Comparison of ENCODE assay signal across 7 cellular contexts in the genomic region with DNA sequence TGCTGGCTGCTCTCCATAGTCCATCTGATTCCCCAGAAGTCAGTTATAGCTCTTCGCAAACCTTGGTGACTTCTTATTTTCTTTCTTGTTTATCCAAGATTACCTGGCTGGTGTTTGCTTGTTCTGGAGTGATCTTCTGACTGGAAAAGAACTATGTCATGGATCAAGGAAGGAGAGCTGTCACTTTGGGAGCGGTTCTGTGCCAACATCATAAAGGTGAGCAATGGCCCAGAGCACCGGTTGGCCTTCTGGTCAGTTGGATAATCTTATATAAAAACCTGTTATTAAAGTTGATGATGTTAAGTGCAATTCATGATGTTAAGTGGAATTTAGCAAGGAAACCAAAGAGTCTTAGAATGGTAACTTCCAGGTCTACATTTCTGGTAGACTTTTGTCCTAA. TPM values are rescaled to one million over a fixed set of nuclear protein-coding genes. Genes with fewer than 3 reads are reported as not detected.
A peak's percentile ranks its signal among the peaks of the same experiment; 100 is the strongest.
DNase-seq lines count a peak whose midpoint lies in the region; FAIRE-seq and TF ChIP-seq lines count a peak whose summit lies in the region.

No MANE protein-coding gene starts in this region.

- peak overlapping the region; percentile 84 for H3K4me3 ChIP-seq in HUES6 (ENCODE audit: low read depth, low read length)
- H3K4me3 ChIP-seq in kidney (ENCODE audit: low read length in 2 of 2), result peak overlapping the region; percentile 91 to 92
- peak overlapping the region; percentile 94 to 98 for H3K4me3 ChIP-seq in stomach smooth muscle (ENCODE audit: low read length in 2 of 2)

- H3K36me3 Mint-ChIP-seq in activated naive CD8-positive, alpha-beta T cell treated with anti-CD3 and anti-CD28 coated beads for 36 hours, result peaks cover 11% of the 10 kb centered on the region

- peak overlapping the region; percentile 92 for H3K27ac Mint-ChIP-seq in activated naive CD8-positive, alpha-beta T cell treated with anti-CD3 and anti-CD28 coated beads for 36 hours

- intact Hi-C loops in kidney (cut with DNase I), result no loop called here

- no peak for DNase-seq in activated naive CD8-positive, alpha-beta T cell treated with anti-CD3 and anti-CD28 coated beads for 36 hours
- DNase-seq in kidney (no peak), NAMALWA (ENCODE audit: low spot score) (no peak), NCI-H1417 (lab: John Stamatoyannopoulos, UW) (no peak)
- DNase-seq in central memory CD4-positive, alpha-beta T cell, result no peak

- no peaks in the 10 kb centered on the region for H3K27me3 Mint-ChIP-seq in activated naive CD8-positive, alpha-beta T cell treated with anti-CD3 and anti-CD28 coated beads for 36 hours

- H3K4me3 Mint-ChIP-seq in activated naive CD8-positive, alpha-beta T cell treated with anti-CD3 and anti-CD28 coated beads for 36 hours, result peak overlapping the region; percentile 96

- FAIRE-seq in kidney (lab: Jason Lieb, UNC), result no peak

- H3K27ac ChIP-seq in HUES6 (ENCODE audit: low read depth, low read length) (no peak overlapping the region; the same call in 1 of the 2 replicates), kidney (ENCODE audit: low read depth in 2 of 2, low read length in 2 of 2) (peak overlapping the region in 1 of 2 donors; percentile 51), stomach smooth muscle (ENCODE audit: low read length) (peak overlapping the region; percentile 76)

- H3K4me1 ChIP-seq in HUES6 (ENCODE audit: control insufficient read depth, insufficient read depth, low read length), result peaks cover 18% of the 10 kb centered on the region; the same call in 1 of the 2 replicates
- peaks cover 0 to 7% of the 10 kb centered on the region in 2 donors for H3K4me1 ChIP-seq in kidney (ENCODE audit: control insufficient read depth in 1 of 2, insufficient read depth in 1 of 2, low read depth in 1 of 2, low read length in 2 of 2)
- peaks cover 24% of the 10 kb centered on the region for H3K4me1 ChIP-seq in stomach smooth muscle (ENCODE audit: control insufficient read depth, insufficient read depth, low read length)

- H3K9me3 Mint-ChIP-seq in activated naive CD8-positive, alpha-beta T cell treated with anti-CD3 and anti-CD28 coated beads for 36 hours, result no peaks in the 10 kb centered on the region

- H3K9me3 ChIP-seq in HUES6 (ENCODE audit: control insufficient read depth, insufficient read depth, low read depth, low read length) (no peaks in the 10 kb centered on the region), kidney (ENCODE audit: control insufficient read depth in 1 of 2, low read length in 2 of 2) (no peaks in the 10 kb centered on the region), stomach smooth muscle (ENCODE audit: control insufficient read depth in 2 of 2, low read length in 2 of 2) (no peaks in the 10 kb centered on the region)

- no peak for TF ChIP-seq CTCF in kidney (IDR thresholded peaks at IDR 0.05; ENCODE audit: borderline replicate concordance, extremely low read depth, insufficient read depth)

- H3K27me3 ChIP-seq in HUES6 (ENCODE audit: control insufficient read depth, insufficient read depth, low read length) (no peaks in the 10 kb centered on the region), stomach smooth muscle (ENCODE audit: control insufficient read depth in 1 of 2, insufficient read depth in 2 of 2, low read length in 2 of 2) (no peaks in the 10 kb centered on the region)

- H3K9ac ChIP-seq in HUES6 (ENCODE audit: low read length), result peak overlapping the region; percentile 93
- peak overlapping the region; percentile 12 to 83 for H3K9ac ChIP-seq in kidney (ENCODE audit: low read length in 2 of 2)
- peak overlapping the region; percentile 74 to 97 for H3K9ac ChIP-seq in stomach smooth muscle (ENCODE audit: low read length in 2 of 2)

- H3K36me3 ChIP-seq in HUES6 (ENCODE audit: control insufficient read depth, insufficient read depth, low read length) (peaks cover 45% of the 10 kb centered on the region), kidney (ENCODE audit: control insufficient read depth in 1 of 2, insufficient read depth in 2 of 2, low read length in 2 of 2) (peaks cover 4 to 6% of the 10 kb centered on the region in 2 donors), stomach smooth muscle (ENCODE audit: control insufficient read depth in 2 of 2, insufficient read depth in 2 of 2, low read length in 2 of 2) (peaks cover 4 to 5% of the 10 kb centered on the region in 2 donors)

- peaks cover 22% of the 10 kb centered on the region for H3K4me1 Mint-ChIP-seq in activated naive CD8-positive, alpha-beta T cell treated with anti-CD3 and anti-CD28 coated beads for 36 hours

RNA-seq across cellular contexts. Expression of a gene that starts 0.7 kb away (rescaled TPM):
- 10 to 100 TPM; 43.8 to 45.9 TPM for total RNA-seq in activated naive CD8-positive, alpha-beta T cell treated with anti-CD3 and anti-CD28 coated beads for 36 hours
- 53.4 TPM for total RNA-seq in kidney
- polyA plus RNA-seq in kidney (ENCODE audit: insufficient read depth, low read depth, low replicate concordance), result 41.8 TPM

RNA-seq across cellular contexts. Expression of a gene that starts 22.2 kb away (rescaled TPM):
- total RNA-seq in activated naive CD8-positive, alpha-beta T cell treated with anti-CD3 and anti-CD28 coated beads for 36 hours, result not detected
- not detected for total RNA-seq in kidney
- not detected for polyA plus RNA-seq in kidney (ENCODE audit: insufficient read depth, low read depth, low replicate concordance)

RNA-seq across cellular contexts. Expression of a gene that starts 39.4 kb away (rescaled TPM):
- total RNA-seq in activated naive CD8-positive, alpha-beta T cell treated with anti-CD3 and anti-CD28 coated beads for 36 hours, result 100 to 1,000 TPM; 948 to 957 TPM
- 362 TPM for total RNA-seq in kidney
- polyA plus RNA-seq in kidney (ENCODE audit: insufficient read depth, low read depth, low replicate concordance), result 413 TPM
